Comparison of ENCODE assay signal across 9 cellular contexts in genomic region chr2:25078171-25079049, GRCh38. TPM values are rescaled to one million over a fixed set of nuclear protein-coding genes. Genes with fewer than 3 reads are reported as not detected.
DNase-seq lines count a peak whose midpoint lies in the region; ATAC-seq and TF ChIP-seq lines count a peak whose summit lies in the region.
"Had no signal": no experiment of that assay in that cellular context is flagged by ENCODE, and none has a peak within 500 bp of the region (broad histone marks: within the 10 kb centered on the region; RNA-seq: fewer than 3 reads in every experiment).

No MANE protein-coding gene starts in this region.

- no peak for TF ChIP-seq CTCF in transverse colon (IDR thresholded peaks at IDR 0.05)

- intact Hi-C loops in left cardiac atrium (cut with DNase I) (no loop called here), transverse colon (cut with DNase I; ENCODE audit: low total_unique reads) (no loop called here)

- TF ChIP-seq POLR2A in transverse colon (IDR thresholded peaks at IDR 0.05): no peak

- peak overlapping the region in 3 of 4 donors; percentile 15 to 52 (median 28) for H3K27ac ChIP-seq in transverse colon

- peak; percentile 86 for DNase-seq in LoVo (ENCODE audit: low spot score)
- peak; percentile 17 to 82 for DNase-seq in SW 1271 (lab: John Stamatoyannopoulos, UW)
- DNase-seq in left cardiac atrium: no peak
- no peak for DNase-seq in transverse colon
- DNase-seq in SK-N-DZ (ENCODE audit: low spot score): no peak
- DNase-seq: activated CD8-positive, alpha-beta memory T cell treated with anti-CD3 and anti-CD28 coated beads, Interleukin-2, amount 50 U/mL, for 4 hours had no signal

- peak; percentile 45 to 83 for ATAC-seq in left cardiac atrium
- no peak for ATAC-seq in GM21515 (IDR thresholded peaks at IDR 0.05; ENCODE audit: unreplicated experiment)
- no peak for ATAC-seq in HG02798 (IDR thresholded peaks at IDR 0.05; ENCODE audit: poor library complexity, unreplicated experiment)
- ATAC-seq in HG03460 (IDR thresholded peaks at IDR 0.05; ENCODE audit: unreplicated experiment): no peak

- in situ Hi-C loops in transverse colon (cut with MboI; ENCODE audit: low pct_ligation_motif_present in 1 of 4, low pct_unique_long_range_greater_than_20kb in 1 of 4, low sequenced_read_pairs in 3 of 4): no loop called here

- H3K4me1 ChIP-seq in transverse colon: peaks cover 0 to 16% (median 7%) of the 10 kb centered on the region in 4 donors

- H3K9me3 ChIP-seq in transverse colon: no peaks in the 10 kb centered on the region

- WGBS in transverse colon (ENCODE audit: low coverage in 1 of 2), 2 donors: 27 to 28% methylated on average over 7 to 16 of the region's 16 CpGs

- TF ChIP-seq EP300 in transverse colon (IDR thresholded peaks at IDR 0.05; ENCODE audit: low read depth): no peak

- no peak overlapping the region for H3K4me3 ChIP-seq in transverse colon

- H3K27me3 ChIP-seq in transverse colon: no peaks in the 10 kb centered on the region

- no peaks in the 10 kb centered on the region for H3K36me3 ChIP-seq in transverse colon

RNA-seq across cellular contexts. Expression of gene EFR3B, which starts 36.5 kb away (rescaled TPM):
- total RNA-seq in left cardiac atrium (1 to 10 TPM; 7.5 to 8.7 TPM), transverse colon (1 to 10 TPM in 2 of 4 donors, under 1 TPM in 2; under 0.01 to 1.4 (median 0.70) TPM)
- polyA plus RNA-seq in SK-N-DZ (2014; cell fraction: cytosol; rRNA removed): 6.4 and 8.0 TPM in 2 replicates
- 5.8 and 10.8 TPM in 2 replicates for polyA plus RNA-seq in SK-N-DZ (2014; cell fraction: nucleus; rRNA removed)

Comparison
In these comparisons a context has a peak if more than half of its experiments do, and no peak if none do; other contexts are left out.
1. DNase-seq: peak in LoVo (single experiment) and SW 1271 (2 of 2); none in left cardiac atrium (single experiment), transverse colon (single experiment) and SK-N-DZ (single experiment).
2. ATAC-seq: peak in left cardiac atrium (2 of 2); none in GM21515 (single experiment), HG02798 (single experiment) and HG03460 (single experiment).